18 cellular contexts compared by ENCODE assay signal in the genomic region with DNA sequence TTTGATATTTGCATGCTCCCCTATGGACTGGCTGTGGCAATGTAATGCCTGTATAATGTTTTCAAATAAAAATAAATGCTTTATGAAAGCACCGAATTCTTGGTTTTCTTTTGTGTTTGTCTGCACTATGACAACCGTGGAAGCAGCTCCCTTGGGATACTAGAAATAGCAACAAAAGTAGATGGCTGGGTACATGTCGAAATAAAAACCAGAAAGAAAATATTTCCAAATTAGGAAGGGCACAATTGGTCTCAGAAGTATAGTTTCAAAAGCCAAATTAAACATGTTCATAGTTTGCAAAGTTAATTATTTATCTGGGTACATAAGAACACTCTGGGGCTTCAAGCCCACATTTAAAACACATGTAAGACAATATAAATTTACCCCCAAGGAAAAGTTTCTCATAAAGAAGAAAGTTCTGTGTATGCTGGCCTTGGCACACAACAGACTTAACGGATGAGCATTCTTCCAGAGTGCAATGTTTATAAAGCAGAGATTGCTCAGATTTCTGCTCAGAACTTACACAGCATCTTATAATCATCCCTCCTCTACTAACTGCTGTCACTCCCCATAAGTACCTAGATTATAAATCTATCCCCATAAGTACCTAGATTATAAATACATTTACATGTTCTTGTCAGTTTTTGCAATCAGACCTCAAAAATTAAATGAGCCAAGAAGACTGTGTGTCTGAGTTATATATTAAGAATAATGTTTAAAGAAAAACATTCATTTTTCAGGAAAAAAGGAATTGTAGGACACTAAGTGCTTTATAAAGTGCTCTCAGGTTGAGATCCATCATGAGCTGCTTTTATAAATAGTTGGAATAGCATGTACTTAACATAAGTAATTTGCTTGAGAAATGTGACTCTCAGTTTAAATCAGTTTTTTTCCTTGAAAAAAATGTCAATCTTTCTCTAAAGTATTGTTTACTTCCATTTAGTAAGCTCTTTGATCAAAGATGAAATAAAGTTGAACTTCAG.
DNase-seq lines count a peak whose midpoint lies in the region; ATAC-seq and TF ChIP-seq lines count a peak whose summit lies in the region.
"Had no signal": no experiment of that assay in that cellular context is flagged by ENCODE, and none has a peak within 500 bp of the region (broad histone marks: within the 10 kb centered on the region; RNA-seq: fewer than 3 reads in every experiment).

No MANE protein-coding gene starts in this region.

- peak; percentile 5 to 6 for ATAC-seq in stimulated activated naive B cell treated with anti-CD40 and anti-IgM and Interleukin-4, amounts not matched to agents 10 μg/mL and 1 μg/mL and 100 μg/mL, for 72 hours (replicated peaks)

- H3K36me3 ChIP-seq in ascending aorta, result no peaks in the 10 kb centered on the region
- H3K36me3 ChIP-seq in MM.1S (replicated peaks; ENCODE audit: insufficient read depth, low read length), result no peaks in the 10 kb centered on the region
- H3K36me3 ChIP-seq: neutrophil had no signal

- H3K4me3 ChIP-seq in ascending aorta (peak overlapping the region; percentile 13 to 23), MM.1S (ENCODE audit: low read length) (no peak overlapping the region)

- no peaks in the 10 kb centered on the region for H3K9me2 ChIP-seq in MM.1S (replicated peaks; ENCODE audit: insufficient read depth, low read length)

- TF ChIP-seq CTCF in ascending aorta (IDR thresholded peaks at IDR 0.05), result no peak
- no peak for TF ChIP-seq CTCF in MM.1S (IDR thresholded peaks at IDR 0.05; ENCODE audit: low read length)

- H3K4me3 Mint-ChIP-seq in stimulated activated naive B cell treated with anti-CD40 and anti-IgM and Interleukin-4, amounts not matched to agents 10 μg/mL and 1 μg/mL and 100 μg/mL, for 72 hours, result no peak overlapping the region
- H3K4me3 Mint-ChIP-seq: H9; immature natural killer cell; stimulated activated naive CD8-positive, alpha-beta T cell treated with anti-CD3 and anti-CD28 coated beads, Interleukin-15, Interleukin-2, amounts not matched to agents 100 ng/mL and 50 ng/mL, for 24 hours had no signal

- no peaks in the 10 kb centered on the region for H4K20me1 ChIP-seq in MM.1S (ENCODE audit: insufficient read depth, low read length)

- H3K36me3 Mint-ChIP-seq in stimulated activated naive B cell treated with anti-CD40 and anti-IgM and Interleukin-4, amounts not matched to agents 10 μg/mL and 1 μg/mL and 100 μg/mL, for 72 hours, result no peaks in the 10 kb centered on the region
- H3K36me3 Mint-ChIP-seq: immature natural killer cell had no signal

- H3K79me2 ChIP-seq in MM.1S (ENCODE audit: low read length), result no peaks in the 10 kb centered on the region

- H3K9ac ChIP-seq in MM.1S (ENCODE audit: low read length), result no peak overlapping the region

- no peaks in the 10 kb centered on the region for H3K27me3 Mint-ChIP-seq in stimulated activated naive B cell treated with anti-CD40 and anti-IgM and Interleukin-4, amounts not matched to agents 10 μg/mL and 1 μg/mL and 100 μg/mL, for 72 hours
- H3K27me3 Mint-ChIP-seq: stimulated activated naive CD8-positive, alpha-beta T cell treated with anti-CD3 and anti-CD28 coated beads, Interleukin-15, Interleukin-2, amounts not matched to agents 100 ng/mL and 50 ng/mL, for 24 hours had no signal

- no peaks in the 10 kb centered on the region for H3K9me3 ChIP-seq in ascending aorta
- H3K9me3 ChIP-seq in MM.1S (replicated peaks; ENCODE audit: insufficient read depth, low read length), result no peaks in the 10 kb centered on the region
- H3K9me3 ChIP-seq: neutrophil had no signal

- DNase-seq in GM04504 (ENCODE audit: low read depth) (peak; percentile 1), ascending aorta (ENCODE audit: low spot score in 2 of 2) (peak in 1 of 2 donors; percentile 65), hepatic stellate cell (ENCODE audit: low spot score) (peak; percentile 42), NCI-H524 (lab: John Stamatoyannopoulos, UW) (no peak), MM.1S (no peak)
- DNase-seq in stimulated activated naive B cell treated with anti-CD40 and anti-IgM and Interleukin-4, amounts not matched to agents 10 μg/mL and 1 μg/mL and 100 μg/mL, for 72 hours, result no peak
- DNase-seq in stimulated activated CD4-positive, alpha-beta T cell treated with anti-CD3 and anti-CD28 coated beads, Interleukin-2, amount 100 ng/mL, for 48 hours, result no peak
- no peak for DNase-seq in activated effector memory CD4-positive, alpha-beta T cell treated with anti-CD3 and anti-CD28 coated beads, Interleukin-2, amount 50 U/mL, for 16 hours
- DNase-seq: activated CD8-positive, alpha-beta memory T cell treated with anti-CD3 and anti-CD28 coated beads, Interleukin-2, amount 50 U/mL, for 48 hours; amygdala; C1 segment of cervical spinal cord; H9; immature natural killer cell; NCI-H2227 treated with DMSO at 0.1 percent for 48 hours; RPMI8226; stimulated activated CD4-positive, alpha-beta T cell treated with anti-CD3 and anti-CD28 coated beads, Interleukin-2, amount 100 ng/mL, for 24 hours had no signal

- no peak overlapping the region for H2AFZ ChIP-seq in MM.1S (ENCODE audit: low read length)

- no peaks in the 10 kb centered on the region for H3K9me3 Mint-ChIP-seq in stimulated activated naive B cell treated with anti-CD40 and anti-IgM and Interleukin-4, amounts not matched to agents 10 μg/mL and 1 μg/mL and 100 μg/mL, for 72 hours
- H3K9me3 Mint-ChIP-seq: H9; immature natural killer cell; stimulated activated naive CD8-positive, alpha-beta T cell treated with anti-CD3 and anti-CD28 coated beads, Interleukin-15, Interleukin-2, amounts not matched to agents 100 ng/mL and 50 ng/mL, for 24 hours had no signal

- H3K4me1 Mint-ChIP-seq in stimulated activated naive B cell treated with anti-CD40 and anti-IgM and Interleukin-4, amounts not matched to agents 10 μg/mL and 1 μg/mL and 100 μg/mL, for 72 hours, result peaks cover 0 to 2% of the 10 kb centered on the region in 2 donors
- H3K4me1 Mint-ChIP-seq: H9, immature natural killer cell had no signal

- no peak overlapping the region for H3K27ac Mint-ChIP-seq in stimulated activated naive B cell treated with anti-CD40 and anti-IgM and Interleukin-4, amounts not matched to agents 10 μg/mL and 1 μg/mL and 100 μg/mL, for 72 hours
- H3K27ac Mint-ChIP-seq: H9; immature natural killer cell; stimulated activated naive CD8-positive, alpha-beta T cell treated with anti-CD3 and anti-CD28 coated beads, Interleukin-15, Interleukin-2, amounts not matched to agents 100 ng/mL and 50 ng/mL, for 24 hours had no signal

- no peaks in the 10 kb centered on the region for H3K27me3 ChIP-seq in ascending aorta
- H3K27me3 ChIP-seq in MM.1S (replicated peaks; ENCODE audit: insufficient read depth, low read length), result no peaks in the 10 kb centered on the region
- H3K27me3 ChIP-seq: neutrophil had no signal

- H3K27ac ChIP-seq in ascending aorta, result peak overlapping the region; percentile 83 to 91
- H3K27ac ChIP-seq in MM.1S (ENCODE audit: low read length), result no peak overlapping the region
- H3K27ac ChIP-seq: neutrophil had no signal

- H3K4me2 ChIP-seq in MM.1S (ENCODE audit: low read depth, low read length), result no peak overlapping the region

- H3K4me1 ChIP-seq in ascending aorta (peaks cover 5 to 62% of the 10 kb centered on the region in 2 donors), MM.1S (ENCODE audit: low read length) (no peaks in the 10 kb centered on the region)

- no peaks in the 10 kb centered on the region for H3F3A ChIP-seq in MM.1S (ENCODE audit: insufficient read depth, low read length)

- intact Hi-C loops in ascending aorta (cut with DNase I), result loop anchor here (1.0 kb wide), 1 partner anchor 21 kb away; no protein-coding TSS in a partner anchor

Comparison
In these comparisons a context has a peak if more than half of its experiments do, and no peak if none do; other contexts are left out.
1. DNase-seq: peak in GM04504 (single experiment) and hepatic stellate cell (single experiment); none in stimulated activated naive B cell treated with anti-CD40 and anti-IgM and Interleukin-4, amounts not matched to agents 10 μg/mL and 1 μg/mL and 100 μg/mL, for 72 hours (single experiment), stimulated activated CD4-positive, alpha-beta T cell treated with anti-CD3 and anti-CD28 coated beads, Interleukin-2, amount 100 ng/mL, for 48 hours (0 of 2), activated effector memory CD4-positive, alpha-beta T cell treated with anti-CD3 and anti-CD28 coated beads, Interleukin-2, amount 50 U/mL, for 16 hours (single experiment), NCI-H524 (0 of 2) and MM.1S (single experiment).